2 cellular contexts compared by ENCODE assay signal in the genomic region with DNA sequence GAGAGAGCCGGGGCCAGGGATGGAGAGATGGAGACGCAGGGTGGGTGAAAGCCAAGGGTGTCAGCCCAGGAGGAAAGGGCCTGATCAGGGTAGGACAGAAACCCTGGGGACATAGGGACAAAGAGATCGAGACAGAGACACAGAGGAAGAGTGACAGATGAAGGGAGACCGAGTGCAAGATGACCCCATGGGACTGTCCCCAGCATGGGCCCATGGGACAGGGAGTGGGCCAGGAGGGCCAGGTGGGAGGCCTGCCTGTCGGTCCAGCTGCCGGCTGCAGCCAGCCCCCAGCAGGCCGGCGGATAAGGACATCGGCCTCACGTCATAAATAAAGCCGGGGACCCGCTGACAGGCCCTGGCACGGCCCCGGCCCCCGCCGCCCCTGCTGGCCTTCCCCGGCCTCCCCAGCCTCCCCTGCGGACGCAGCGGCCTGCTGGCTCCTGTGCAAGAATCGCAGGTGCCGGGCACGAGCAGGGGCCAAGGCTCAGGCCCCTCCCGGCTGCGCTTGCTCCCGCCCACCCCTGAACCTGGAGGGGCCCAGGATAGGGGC.
TF ChIP-seq lines count a peak whose summit lies in the region.

No MANE protein-coding gene starts in this region.

TF ChIP-seq in A549, 52 proteins besides CTCF, POLR2A, EP300 and RAD21:
- TF ChIP-seq, protein P1, sequence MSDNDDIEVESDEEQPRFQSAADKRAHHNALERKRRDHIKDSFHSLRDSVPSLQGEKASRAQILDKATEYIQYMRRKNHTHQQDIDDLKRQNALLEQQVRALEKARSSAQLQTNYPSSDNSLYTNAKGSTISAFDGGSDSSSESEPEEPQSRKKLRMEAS (IDR thresholded peaks at IDR 0.05), result no peak
- TF ChIP-seq, protein P2, sequence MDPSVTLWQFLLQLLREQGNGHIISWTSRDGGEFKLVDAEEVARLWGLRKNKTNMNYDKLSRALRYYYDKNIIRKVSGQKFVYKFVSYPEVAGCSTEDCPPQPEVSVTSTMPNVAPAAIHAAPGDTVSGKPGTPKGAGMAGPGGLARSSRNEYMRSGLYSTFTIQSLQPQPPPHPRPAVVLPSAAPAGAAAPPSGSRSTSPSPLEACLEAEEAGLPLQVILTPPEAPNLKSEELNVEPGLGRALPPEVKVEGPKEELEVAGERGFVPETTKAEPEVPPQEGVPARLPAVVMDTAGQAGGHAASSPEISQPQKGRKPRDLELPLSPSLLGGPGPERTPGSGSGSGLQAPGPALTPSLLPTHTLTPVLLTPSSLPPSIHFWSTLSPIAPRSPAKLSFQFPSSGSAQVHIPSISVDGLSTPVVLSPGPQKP (IDR thresholded peaks at IDR 0.05; ENCODE audit: low read depth, low read length), result no peak
- no peak for TF ChIP-seq KDM5A (IDR thresholded peaks at IDR 0.05)
- TF ChIP-seq HOXB5 (CRISPR knock-in tag; IDR thresholded peaks at IDR 0.05), result no peak
- TF ChIP-seq HOXB13 (CRISPR knock-in tag; IDR thresholded peaks at IDR 0.05; ENCODE audit: low read depth), result no peak
- TF ChIP-seq, protein P3, sequence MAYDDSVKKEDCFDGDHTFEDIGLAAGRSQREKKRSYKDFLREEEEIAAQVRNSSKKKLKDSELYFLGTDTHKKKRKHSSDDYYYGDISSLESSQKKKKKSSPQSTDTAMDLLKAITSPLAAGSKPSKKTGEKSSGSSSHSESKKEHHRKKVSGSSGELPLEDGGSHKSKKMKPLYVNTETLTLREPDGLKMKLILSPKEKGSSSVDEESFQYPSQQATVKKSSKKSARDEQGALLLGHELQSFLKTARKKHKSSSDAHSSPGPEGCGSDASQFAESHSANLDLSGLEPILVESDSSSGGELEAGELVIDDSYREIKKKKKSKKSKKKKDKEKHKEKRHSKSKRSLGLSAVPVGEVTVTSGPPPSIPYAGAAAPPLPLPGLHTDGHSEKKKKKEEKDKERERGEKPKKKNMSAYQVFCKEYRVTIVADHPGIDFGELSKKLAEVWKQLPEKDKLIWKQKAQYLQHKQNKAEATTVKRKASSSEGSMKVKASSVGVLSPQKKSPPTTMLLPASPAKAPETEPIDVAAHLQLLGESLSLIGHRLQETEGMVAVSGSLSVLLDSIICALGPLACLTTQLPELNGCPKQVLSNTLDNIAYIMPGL (CRISPR knock-in tag; IDR thresholded peaks at IDR 0.05; ENCODE audit: borderline replicate concordance), result no peak
- no peak for TF ChIP-seq KDM1A (IDR thresholded peaks at IDR 0.05; ENCODE audit: low read depth)
- no peak for TF ChIP-seq HDAC2 (IDR thresholded peaks at IDR 0.05)
- TF ChIP-seq HOXA7 (CRISPR knock-in tag; IDR thresholded peaks at IDR 0.05), result no peak
- TF ChIP-seq, protein P4, sequence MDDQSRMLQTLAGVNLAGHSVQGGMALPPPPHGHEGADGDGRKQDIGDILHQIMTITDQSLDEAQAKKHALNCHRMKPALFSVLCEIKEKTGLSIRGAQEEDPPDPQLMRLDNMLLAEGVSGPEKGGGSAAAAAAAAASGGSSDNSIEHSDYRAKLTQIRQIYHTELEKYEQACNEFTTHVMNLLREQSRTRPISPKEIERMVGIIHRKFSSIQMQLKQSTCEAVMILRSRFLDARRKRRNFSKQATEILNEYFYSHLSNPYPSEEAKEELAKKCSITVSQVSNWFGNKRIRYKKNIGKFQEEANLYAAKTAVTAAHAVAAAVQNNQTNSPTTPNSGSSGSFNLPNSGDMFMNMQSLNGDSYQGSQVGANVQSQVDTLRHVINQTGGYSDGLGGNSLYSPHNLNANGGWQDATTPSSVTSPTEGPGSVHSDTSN (IDR thresholded peaks at IDR 0.05), result no peak
- TF ChIP-seq, protein P5, sequence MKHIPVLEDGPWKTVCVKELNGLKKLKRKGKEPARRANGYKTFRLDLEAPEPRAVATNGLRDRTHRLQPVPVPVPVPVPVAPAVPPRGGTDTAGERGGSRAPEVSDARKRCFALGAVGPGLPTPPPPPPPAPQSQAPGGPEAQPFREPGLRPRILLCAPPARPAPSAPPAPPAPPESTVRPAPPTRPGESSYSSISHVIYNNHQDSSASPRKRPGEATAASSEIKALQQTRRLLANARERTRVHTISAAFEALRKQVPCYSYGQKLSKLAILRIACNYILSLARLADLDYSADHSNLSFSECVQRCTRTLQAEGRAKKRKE (CRISPR knock-in tag; IDR thresholded peaks at IDR 0.05; ENCODE audit: low read depth), result no peak
- no peak for TF ChIP-seq JUN (IDR thresholded peaks at IDR 0.05)
- no peak for TF ChIP-seq HEYL (CRISPR knock-in tag; IDR thresholded peaks at IDR 0.05)
- no peak for TF ChIP-seq TFCP2L1 (CRISPR knock-in tag; IDR thresholded peaks at IDR 0.05)

TF ChIP-seq in GM12878, 131 proteins besides CTCF, POLR2A, EP300 and RAD21:
- TF ChIP-seq TCF3 (IDR thresholded peaks at IDR 0.05; ENCODE audit: borderline replicate concordance, insufficient read depth, low read depth, low read length) (0 out of 2 replicates have a peak, but pooled peaks have one; percentile 3), FOXM1 (IDR thresholded peaks at IDR 0.05; ENCODE audit: low read depth, low read length) (no peak)
